In the genomic region with DNA sequence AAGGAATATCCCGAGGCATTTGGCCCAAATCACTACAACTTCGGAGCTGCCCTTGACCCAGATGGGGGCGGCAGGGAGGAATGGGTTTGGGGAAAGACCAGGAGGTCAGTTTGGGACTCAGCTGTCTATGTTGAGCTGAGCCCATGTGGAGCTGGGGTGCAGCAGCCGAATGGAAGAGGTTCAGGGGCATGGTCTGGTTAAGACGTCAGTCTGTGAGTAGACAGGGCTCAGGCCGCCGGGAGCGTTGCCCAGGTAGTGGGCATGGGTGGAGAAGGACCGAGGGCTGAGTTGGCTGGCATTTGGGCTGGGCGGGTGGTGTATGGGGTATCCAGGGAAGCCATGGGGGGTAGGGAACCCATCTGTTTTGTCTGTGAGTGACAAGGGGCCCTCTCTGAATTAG, we compare ENCODE assay signal across 17 cellular contexts. TPM values are rescaled to one million over a fixed set of nuclear protein-coding genes. Genes with fewer than 3 reads are reported as not detected.
"Had no signal": no experiment of that assay in that cellular context is flagged by ENCODE, and none has a peak within 500 bp of the region (broad histone marks: within the 10 kb centered on the region; RNA-seq: fewer than 3 reads in every experiment).

No MANE protein-coding gene starts in this region.

- DNase-seq: activated CD4-positive, alpha-beta memory T cell treated with anti-CD3 and anti-CD28 coated beads, Interleukin-2, amount 10 ng/mL, durations not matched to agents 7 days and 5 days; activated CD4-positive, alpha-beta T cell treated with anti-CD3 and anti-CD28 coated beads for 1 hour; activated CD8-positive, alpha-beta memory T cell treated with anti-CD3 and anti-CD28 coated beads, Interleukin-2, amount 50 U/mL, for 48 hours; effector CD4-positive, alpha-beta T cell; erythroblast; left cardiac atrium; lower lobe of right lung; naive B cell; small intestine; stimulated activated CD4-positive, alpha-beta T cell treated with anti-CD3 and anti-CD28 coated beads, Interleukin-1b, Interleukin-23, amount 100 ng/mL, for 48 hours; stimulated activated naive CD8-positive, alpha-beta T cell treated with anti-CD3 and anti-CD28 coated beads, Interleukin-15, amount 100 ng/mL, for 72 hours; T-helper 9 cell; testis; upper lobe of right lung had no signal

- H3K4me1 Mint-ChIP-seq: activated CD4-positive, alpha-beta memory T cell treated with anti-CD3 and anti-CD28 coated beads, Interleukin-2, amount 10 ng/mL, durations not matched to agents 7 days and 5 days had no signal

- H3K4me1 ChIP-seq: right atrium auricular region, upper lobe of right lung had no signal

- H3K27ac Mint-ChIP-seq: activated CD4-positive, alpha-beta memory T cell treated with anti-CD3 and anti-CD28 coated beads, Interleukin-2, amount 10 ng/mL, durations not matched to agents 7 days and 5 days had no signal

- H3K27ac ChIP-seq: cardiac muscle cell, lower lobe of right lung, right atrium auricular region, testis, upper lobe of right lung had no signal

- H3K27me3 ChIP-seq: cardiac muscle cell, right atrium auricular region, testis, upper lobe of right lung had no signal

- H3K4me3 ChIP-seq: cardiac muscle cell, lower lobe of right lung, right atrium auricular region, testis, upper lobe of right lung had no signal

- H3K9me3 ChIP-seq: lower lobe of right lung, right atrium auricular region, testis, upper lobe of right lung had no signal

- H3K27me3 Mint-ChIP-seq: activated CD4-positive, alpha-beta memory T cell treated with anti-CD3 and anti-CD28 coated beads, Interleukin-2, amount 10 ng/mL, durations not matched to agents 7 days and 5 days; naive B cell; stimulated activated naive CD8-positive, alpha-beta T cell treated with anti-CD3 and anti-CD28 coated beads, Interleukin-15, amount 100 ng/mL, for 72 hours had no signal

- H3K9me3 Mint-ChIP-seq: activated CD4-positive, alpha-beta memory T cell treated with anti-CD3 and anti-CD28 coated beads, Interleukin-2, amount 10 ng/mL, durations not matched to agents 7 days and 5 days; naive B cell; stimulated activated naive CD8-positive, alpha-beta T cell treated with anti-CD3 and anti-CD28 coated beads, Interleukin-15, amount 100 ng/mL, for 72 hours had no signal

- H3K4me3 Mint-ChIP-seq: activated CD4-positive, alpha-beta memory T cell treated with anti-CD3 and anti-CD28 coated beads, Interleukin-2, amount 10 ng/mL, durations not matched to agents 7 days and 5 days; naive B cell; stimulated activated naive CD8-positive, alpha-beta T cell treated with anti-CD3 and anti-CD28 coated beads, Interleukin-15, amount 100 ng/mL, for 72 hours had no signal

- ATAC-seq: left cardiac atrium, lower lobe of right lung, upper lobe of right lung had no signal

RNA-seq across cellular contexts. Expression of gene HPN, which starts 20.5 kb away (rescaled TPM):
- total RNA-seq: activated CD4-positive, alpha-beta memory T cell treated with anti-CD3 and anti-CD28 coated beads, Interleukin-2, amount 10 ng/mL, durations not matched to agents 7 days and 5 days; fibroblast of villous mesenchyme had no signal
